Comparison of ENCODE assay signal across 18 cellular contexts in the genomic region with DNA sequence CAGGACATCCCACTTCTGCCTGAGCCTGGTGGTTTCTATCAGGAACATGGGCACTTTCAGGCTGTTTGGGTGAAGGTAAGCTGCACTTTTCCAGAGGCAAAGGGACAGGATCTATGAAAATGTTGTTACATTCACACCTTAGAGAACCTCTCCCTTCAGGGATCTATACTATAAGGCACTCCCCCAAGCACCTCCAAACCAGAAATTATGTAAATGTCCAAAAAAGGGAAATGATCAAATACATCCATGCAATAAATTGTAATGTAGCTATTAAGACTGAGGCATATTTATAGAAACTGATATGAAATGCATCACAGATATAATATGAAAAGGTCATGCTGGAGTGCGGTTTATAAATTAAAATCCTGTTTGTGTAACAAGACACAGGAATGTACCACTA.
"Had no signal": no experiment of that assay in that cellular context is flagged by ENCODE, and none has a peak within 500 bp of the region (broad histone marks: within the 10 kb centered on the region; RNA-seq: fewer than 3 reads in every experiment).

No MANE protein-coding gene starts in this region.

- H3K27me3 Mint-ChIP-seq: dendritic cell treated with granulocyte-macrophage colony-stimulating factor and Interleukin-4, amounts not matched to agents 40 ng/mL and 50 ng/mL, for 4 days; effector memory CD8-positive, alpha-beta T cell; natural killer cell treated with Interleukin-12 subunit alpha and Interleukin-12 subunit beta and Interleukin-15 and Interleukin-18, amount 100 ng/mL, for 72 hours; type B pancreatic cell had no signal

- H3K4me3 Mint-ChIP-seq: dendritic cell treated with granulocyte-macrophage colony-stimulating factor and Interleukin-4, amounts not matched to agents 40 ng/mL and 50 ng/mL, for 4 days; effector memory CD8-positive, alpha-beta T cell; mesothelial cell of epicardium; natural killer cell treated with Interleukin-12 subunit alpha and Interleukin-12 subunit beta and Interleukin-15 and Interleukin-18, amount 100 ng/mL, for 72 hours; neural progenitor cell; type B pancreatic cell had no signal

- ATAC-seq: effector memory CD8-positive, alpha-beta T cell; gastrocnemius medialis; heart right ventricle; natural killer cell treated with Interleukin-12 subunit alpha and Interleukin-12 subunit beta and Interleukin-15 and Interleukin-18, amount 100 ng/mL, for 72 hours; right lobe of liver had no signal

- DNase-seq: effector memory CD8-positive, alpha-beta T cell; gastrocnemius medialis; heart right ventricle; hypothalamus; kidney glomerular epithelial cell; mammary epithelial cell; nucleus accumbens; ovary; right lobe of liver; stimulated activated CD4-positive, alpha-beta T cell treated with anti-CD3 and anti-CD28 coated beads, Interleukin-15, amount 100 ng/mL, for 24 hours; stimulated activated CD4-positive, alpha-beta T cell treated with anti-CD3 and anti-CD28 coated beads, Interleukin-1b, Interleukin-23, amount 100 ng/mL, for 48 hours; stimulated activated CD4-positive, alpha-beta T cell treated with anti-CD3 and anti-CD28 coated beads, Interleukin-4, amount 100 ng/mL, for 24 hours; stimulated activated naive CD4-positive, alpha-beta T cell treated with Interleukin-2 at 50 U/mL for 16 hours had no signal

- H3K9me3 Mint-ChIP-seq: dendritic cell treated with granulocyte-macrophage colony-stimulating factor and Interleukin-4, amounts not matched to agents 40 ng/mL and 50 ng/mL, for 4 days; effector memory CD8-positive, alpha-beta T cell; mesothelial cell of epicardium; natural killer cell treated with Interleukin-12 subunit alpha and Interleukin-12 subunit beta and Interleukin-15 and Interleukin-18, amount 100 ng/mL, for 72 hours; neural progenitor cell; type B pancreatic cell had no signal

- H3K27ac Mint-ChIP-seq: dendritic cell treated with granulocyte-macrophage colony-stimulating factor and Interleukin-4, amounts not matched to agents 40 ng/mL and 50 ng/mL, for 4 days; effector memory CD8-positive, alpha-beta T cell; mesothelial cell of epicardium; natural killer cell treated with Interleukin-12 subunit alpha and Interleukin-12 subunit beta and Interleukin-15 and Interleukin-18, amount 100 ng/mL, for 72 hours; neural progenitor cell; type B pancreatic cell had no signal

- H3K4me1 Mint-ChIP-seq: mesothelial cell of epicardium, neural progenitor cell had no signal
